20 cellular contexts compared by ENCODE assay signal in the genomic region with DNA sequence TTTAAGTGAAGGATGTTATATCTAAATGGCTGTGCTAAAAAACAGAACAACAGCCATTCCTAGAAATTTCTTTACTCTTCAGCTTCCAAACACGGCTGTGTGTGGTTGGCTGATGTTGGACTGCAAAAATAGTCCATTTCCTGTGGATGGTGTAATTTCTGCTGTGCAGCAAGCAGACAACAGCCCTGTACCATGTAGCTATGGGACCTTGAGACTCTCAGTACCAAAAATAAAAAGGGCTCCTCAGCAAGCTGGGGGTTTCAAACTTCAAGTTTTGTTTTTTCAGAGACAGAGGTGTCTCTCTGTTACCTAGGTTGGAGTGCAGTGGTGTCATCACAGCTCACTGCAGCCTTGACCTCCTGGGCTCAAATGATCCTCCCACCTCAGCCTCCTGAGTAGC. TPM values are rescaled to one million over a fixed set of nuclear protein-coding genes. Genes with fewer than 3 reads are reported as not detected.
A peak's percentile ranks its signal among the peaks of the same experiment; 100 is the strongest.
DNase-seq lines count a peak whose midpoint lies in the region; ATAC-seq, FAIRE-seq and TF ChIP-seq lines count a peak whose summit lies in the region.
"Had no signal": no experiment of that assay in that cellular context is flagged by ENCODE, and none has a peak within 500 bp of the region (broad histone marks: within the 10 kb centered on the region; RNA-seq: fewer than 3 reads in every experiment).

No MANE protein-coding gene starts in this region.

- no peak overlapping the region for H3K4me3 Mint-ChIP-seq in T-helper 2 cell treated with Interferon-gamma antibody and Interleukin-4, amounts not matched to agents 5 μg/mL and 100 μg/mL, for 36 hours
- peak overlapping the region in 4 of 10 donors; percentile 11 to 37 (median 30) for H3K4me3 Mint-ChIP-seq in naive thymus-derived CD4-positive, alpha-beta T cell

- H2AFZ ChIP-seq in MM.1S (ENCODE audit: low read length), result 0 out of 2 replicates have a peak overlapping the region, but pooled peaks have one; percentile 17

- WGBS in heart left ventricle, 4 donors, result 56 to 94% (median 74%) methylated on average over 1 of the region's 1 CpG
- WGBS in pancreas, 2 donors, result 68 to 73% methylated on average over 1 of the region's 1 CpG

- peak overlapping the region; percentile 96 for H3K27ac ChIP-seq in MM.1S (ENCODE audit: low read length)
- H3K27ac ChIP-seq in naive thymus-derived CD4-positive, alpha-beta T cell (ENCODE audit: low read depth, low read length), result no peak overlapping the region
- H3K27ac ChIP-seq in heart left ventricle, result no peak overlapping the region
- H3K27ac ChIP-seq in pancreas, result no peak overlapping the region
- H3K27ac ChIP-seq: epithelial cell of prostate had no signal

- H4K20me1 ChIP-seq in MM.1S (ENCODE audit: insufficient read depth, low read length), result no peaks in the 10 kb centered on the region

- intact Hi-C loops in naive thymus-derived CD4-positive, alpha-beta T cell (cut with micrococcal nuclease), result loop anchor here in 1 of 2 donors (1.0 to 2.0 kb wide), 3 partner anchors 8 to 25 kb away; no protein-coding TSS in a partner anchor
- intact Hi-C loops in heart left ventricle (cut with DNase I), result no loop called here
- intact Hi-C loops in pancreas (cut with DNase I), result no loop called here

- H3K4me2 ChIP-seq in MM.1S (ENCODE audit: low read depth, low read length), result peak overlapping the region; percentile 76

- no peak for FAIRE-seq in pancreas (lab: Jason Lieb, UNC)
- FAIRE-seq: HepG2, small intestine had no signal

- no peak for DNase-seq in T-helper 2 cell treated with Interferon-gamma antibody and Interleukin-4, amounts not matched to agents 5 μg/mL and 100 μg/mL, for 36 hours (ENCODE audit: low spot score)
- no peak for DNase-seq in T-helper 2 cell
- DNase-seq in MM.1S, result peak; percentile 90
- DNase-seq in naive thymus-derived CD4-positive, alpha-beta T cell, result no peak
- no peak for DNase-seq in SK-N-DZ (ENCODE audit: low spot score)
- no peak for DNase-seq in heart left ventricle
- DNase-seq in pancreas, result no peak
- DNase-seq: activated CD4-positive, CD25-positive, alpha-beta regulatory T cell treated with anti-CD3 and anti-CD28 coated beads, Interleukin-2, amount 50 U/mL, for 72 hours; activated T-cell treated with anti-CD3 and anti-CD28 coated beads, Interleukin-2, amount 50 U/mL, for 48 hours; midbrain; NCI-H1092 treated with DMSO at 0.1 percent for 48 hours; occipital lobe; small intestine had no signal

- no peaks in the 10 kb centered on the region for H3K79me2 ChIP-seq in MM.1S (ENCODE audit: low read length)

- H3F3A ChIP-seq in MM.1S (ENCODE audit: insufficient read depth, low read length), result peaks cover 26% of the 10 kb centered on the region

- TF ChIP-seq CTCF in MM.1S (IDR thresholded peaks at IDR 0.05; ENCODE audit: low read length), result no peak
- TF ChIP-seq CTCF in heart left ventricle (IDR thresholded peaks at IDR 0.05), result no peak
- no peak for TF ChIP-seq CTCF in pancreas (IDR thresholded peaks at IDR 0.05)

- H3K9ac ChIP-seq in MM.1S (ENCODE audit: low read length), result peak overlapping the region; percentile 49

- H3K4me1 ChIP-seq in MM.1S (ENCODE audit: low read length) (peaks cover 47% of the 10 kb centered on the region), heart left ventricle (no peaks in the 10 kb centered on the region), pancreas (no peaks in the 10 kb centered on the region)
- peaks cover 16 to 52% of the 10 kb centered on the region in 2 donors for H3K4me1 ChIP-seq in naive thymus-derived CD4-positive, alpha-beta T cell (ENCODE audit: control insufficient read depth in 2 of 2, insufficient read depth in 2 of 2, low read length in 2 of 2)

- H3K27me3 ChIP-seq in MM.1S (replicated peaks; ENCODE audit: insufficient read depth, low read length), result no peaks in the 10 kb centered on the region
- H3K27me3 ChIP-seq in naive thymus-derived CD4-positive, alpha-beta T cell (ENCODE audit: control insufficient read depth in 2 of 2, insufficient read depth in 2 of 2, low read length in 2 of 2), result no peaks in the 10 kb centered on the region
- H3K27me3 ChIP-seq in heart left ventricle, result no peaks in the 10 kb centered on the region
- H3K27me3 ChIP-seq in pancreas, result no peaks in the 10 kb centered on the region

- peak; percentile 61 for ATAC-seq in GM21723 (IDR thresholded peaks at IDR 0.05; ENCODE audit: unreplicated experiment)
- no peak for ATAC-seq in naive thymus-derived CD4-positive, alpha-beta T cell
- no peak for ATAC-seq in heart left ventricle
- ATAC-seq in pancreas, result no peak
- ATAC-seq: HepG2 had no signal

- H3K4me3 ChIP-seq in MM.1S (ENCODE audit: low read length) (peak overlapping the region; percentile 37), heart left ventricle (no peak overlapping the region), pancreas (no peak overlapping the region)
- H3K4me3 ChIP-seq in naive thymus-derived CD4-positive, alpha-beta T cell (ENCODE audit: low read length), result no peak overlapping the region

- H3K9me3 ChIP-seq in MM.1S (replicated peaks; ENCODE audit: insufficient read depth, low read length), result no peaks in the 10 kb centered on the region
- peaks cover 0 to 5% (median 0%) of the 10 kb centered on the region in 3 experiments for H3K9me3 ChIP-seq in naive thymus-derived CD4-positive, alpha-beta T cell (ENCODE audit: control insufficient read depth in 2 of 3, low read length in 3 of 3)
- peaks cover 0 to 14% (median 0%) of the 10 kb centered on the region in 12 donors for H3K9me3 ChIP-seq in heart left ventricle
- no peaks in the 10 kb centered on the region for H3K9me3 ChIP-seq in pancreas

- CTCF ChIA-PET in naive thymus-derived CD4-positive, alpha-beta T cell (lab: Charles Lee), result interaction anchor here (1.0 kb wide), 1 partner anchor 9 kb away, joined by 4 read pairs; no protein-coding TSS in a partner anchor

- H3K27me3 Mint-ChIP-seq in T-helper 2 cell treated with Interferon-gamma antibody and Interleukin-4, amounts not matched to agents 5 μg/mL and 100 μg/mL, for 36 hours (ENCODE audit: low read depth), result no peaks in the 10 kb centered on the region
- H3K27me3 Mint-ChIP-seq in naive thymus-derived CD4-positive, alpha-beta T cell, result no peaks in the 10 kb centered on the region

- H3K9me3 Mint-ChIP-seq in T-helper 2 cell treated with Interferon-gamma antibody and Interleukin-4, amounts not matched to agents 5 μg/mL and 100 μg/mL, for 36 hours, result peaks cover 14% of the 10 kb centered on the region
- peaks cover 0 to 5% (median 0%) of the 10 kb centered on the region in 11 donors for H3K9me3 Mint-ChIP-seq in naive thymus-derived CD4-positive, alpha-beta T cell

- H3K4me1 Mint-ChIP-seq in T-helper 2 cell treated with Interferon-gamma antibody and Interleukin-4, amounts not matched to agents 5 μg/mL and 100 μg/mL, for 36 hours (ENCODE audit: low read depth), result peaks cover 64% of the 10 kb centered on the region
- H3K4me1 Mint-ChIP-seq in naive thymus-derived CD4-positive, alpha-beta T cell, result peaks cover 33 to 84% (median 77%) of the 10 kb centered on the region in 7 donors

- POLR2A ChIA-PET in naive thymus-derived CD4-positive, alpha-beta T cell (lab: Charles Lee), result interaction anchor here (0.6 to 3.1 kb wide), 8 partner anchors 8 to 35 kb away, joined by 3 to 18 read pairs (median 4); no protein-coding TSS in a partner anchor

- H3K36me3 Mint-ChIP-seq in T-helper 2 cell treated with Interferon-gamma antibody and Interleukin-4, amounts not matched to agents 5 μg/mL and 100 μg/mL, for 36 hours (ENCODE audit: low read depth), result peaks cover 83% of the 10 kb centered on the region
- H3K36me3 Mint-ChIP-seq in naive thymus-derived CD4-positive, alpha-beta T cell, result peaks cover 9 to 67% (median 58%) of the 10 kb centered on the region in 5 donors

- peak overlapping the region; percentile 43 for H3K27ac Mint-ChIP-seq in T-helper 2 cell treated with Interferon-gamma antibody and Interleukin-4, amounts not matched to agents 5 μg/mL and 100 μg/mL, for 36 hours
- H3K27ac Mint-ChIP-seq in naive thymus-derived CD4-positive, alpha-beta T cell, result peak overlapping the region in 7 of 9 donors; percentile 5 to 93 (median 71)

- no peak for TF ChIP-seq POLR2A in heart left ventricle (IDR thresholded peaks at IDR 0.05)

- H3K36me3 ChIP-seq in MM.1S (replicated peaks; ENCODE audit: insufficient read depth, low read length), result no peaks in the 10 kb centered on the region
- H3K36me3 ChIP-seq in naive thymus-derived CD4-positive, alpha-beta T cell (ENCODE audit: control insufficient read depth in 2 of 3, insufficient read depth in 3 of 3, low read length in 3 of 3), result peaks cover 5 to 11% (median 7%) of the 10 kb centered on the region in 3 experiments
- peaks cover 0 to 65% (median 34%) of the 10 kb centered on the region in 9 donors for H3K36me3 ChIP-seq in heart left ventricle
- H3K36me3 ChIP-seq in pancreas, result no peaks in the 10 kb centered on the region

- H3K9me2 ChIP-seq in MM.1S (replicated peaks; ENCODE audit: insufficient read depth, low read length), result no peaks in the 10 kb centered on the region

RNA-seq across cellular contexts. Expression of gene CD40LG, which starts 18.1 kb away (rescaled TPM):
- 100 to 1,000 TPM in 1 of 5 experiments, 10 to 100 TPM in 4; 25.2 to 173 (median 56.8) TPM for total RNA-seq in naive thymus-derived CD4-positive, alpha-beta T cell
- polyA plus RNA-seq in naive thymus-derived CD4-positive, alpha-beta T cell, result 100 to 1,000 TPM in 1 of 2 donors, 10 to 100 TPM in 1; 72.1 to 127 TPM
- not detected in 2 replicates for polyA plus RNA-seq in SK-N-DZ (2014; cell fraction: cytosol; rRNA removed)
- polyA plus RNA-seq in SK-N-DZ (2014; cell fraction: nucleus; rRNA removed), result not detected in 2 replicates
- total RNA-seq in heart left ventricle (under 1 TPM in 2 of 9 donors, not detected in 7; 0.36 to 0.75 TPM), pancreas (under 1 TPM in 4 of 6 donors, not detected in 2; 0.09 to 0.19 (median 0.11) TPM)
- polyA plus RNA-seq in heart left ventricle (under 1 TPM in 1 of 2 donors, not detected in 1; 0.04 TPM), pancreas (not detected)
- total RNA-seq: A172, chondrocyte, H4, HepG2, kidney epithelial cell, occipital lobe had no signal
- polyA plus RNA-seq: HepG2 had no signal

Comparison
In these comparisons a context has a peak if more than half of its experiments do, and no peak if none do; other contexts are left out.
1. RNA of gene CD40LG, which starts 18.1 kb away (total RNA-seq): 25.2 to 173 TPM in naive thymus-derived CD4-positive, alpha-beta T cell; 0.09 to 0.19 TPM in pancreas and 0.36 to 0.75 TPM in heart left ventricle; every median in the first group is over 10 times any median in the second.